Comparison of ENCODE assay signal across 19 cellular contexts in genomic region chr5:18487928-18488480, GRCh38.
A peak's percentile ranks its signal among the peaks of the same experiment; 100 is the strongest.
DNase-seq lines count a peak whose midpoint lies in the region; ATAC-seq, FAIRE-seq and TF ChIP-seq lines count a peak whose summit lies in the region.
"Had no signal": no experiment of that assay in that cellular context is flagged by ENCODE, and none has a peak within 500 bp of the region (broad histone marks: within the 10 kb centered on the region; RNA-seq: fewer than 3 reads in every experiment).

No MANE protein-coding gene starts in this region.

- H3K27ac ChIP-seq in astrocyte (ENCODE audit: low read depth, low read length) (no peak overlapping the region), tibial artery (no peak overlapping the region)
- no peak overlapping the region for H3K27ac ChIP-seq in effector memory CD4-positive, alpha-beta T cell (ENCODE audit: insufficient read depth, low read length, poor library complexity, severe bottlenecking)
- H3K27ac ChIP-seq: RWPE1 had no signal

- H3K27me3 Mint-ChIP-seq in astrocyte (ENCODE audit: low read depth, unreplicated experiment) = peaks cover 2% of the 10 kb centered on the region
- no peaks in the 10 kb centered on the region for H3K27me3 Mint-ChIP-seq in neural crest cell (ENCODE audit: low read depth)
- H3K27me3 Mint-ChIP-seq: activated B cell treated with CpG ODN at 0.5 μM for 24 hours; activated T-helper 17 cell treated with anti-CD3 and anti-CD28 coated beads, Interleukin-2, amount 50 U/mL, for 72 hours had no signal

- H3K27ac Mint-ChIP-seq in astrocyte (ENCODE audit: unreplicated experiment) (peak overlapping the region; percentile 2), neural crest cell (ENCODE audit: unreplicated experiment) (peak overlapping the region; percentile 60)
- H3K27ac Mint-ChIP-seq: activated B cell treated with CpG ODN at 0.5 μM for 24 hours; activated T-helper 17 cell treated with anti-CD3 and anti-CD28 coated beads, Interleukin-2, amount 50 U/mL, for 72 hours; stimulated activated effector memory CD8-positive, alpha-beta T cell treated with anti-CD3 and anti-CD28 coated beads, Interleukin-12 subunit alpha, Interleukin-12 subunit beta, amount 100 ng/mL, for 72 hours had no signal

- H3K27me3 ChIP-seq in astrocyte (ENCODE audit: insufficient read depth, low read length) (no peaks in the 10 kb centered on the region), tibial artery (no peaks in the 10 kb centered on the region)
- H3K27me3 ChIP-seq in effector memory CD4-positive, alpha-beta T cell (replicated peaks; ENCODE audit: control insufficient read depth, insufficient read depth, low read length, poor library complexity, severe bottlenecking) = no peaks in the 10 kb centered on the region
- H3K27me3 ChIP-seq: thyroid gland had no signal

- DNase-seq in NCI-H1092 (lab: John Stamatoyannopoulos, UW) (peak; percentile 5), astrocyte (ENCODE audit: low read depth) (peak; percentile 1), neural crest cell (ENCODE audit: low read depth, low spot score) (no peak), tibial artery (no peak), ureter (ENCODE audit: low spot score) (no peak)
- no peak for DNase-seq in effector memory CD4-positive, alpha-beta T cell
- DNase-seq: activated B cell treated with CpG ODN at 0.5 μM for 24 hours; activated CD8-positive, alpha-beta memory T cell treated with anti-CD3 and anti-CD28 coated beads for 24 hours; C1 segment of cervical spinal cord; central memory CD4-positive, alpha-beta T cell; DMS153; NCI-H2081; NK-92 treated with Interleukin-12 subunit alpha and Interleukin-12 subunit beta, amount 100 ng/mL, for 24 hours; thyroid gland had no signal

- H3K36me3 ChIP-seq in astrocyte (ENCODE audit: insufficient read depth, low read length) (no peaks in the 10 kb centered on the region), tibial artery (no peaks in the 10 kb centered on the region)
- no peaks in the 10 kb centered on the region for H3K36me3 ChIP-seq in effector memory CD4-positive, alpha-beta T cell (ENCODE audit: control insufficient read depth, insufficient read depth, low read length)
- H3K36me3 ChIP-seq: thyroid gland had no signal

- no peaks in the 10 kb centered on the region for H3K79me2 ChIP-seq in astrocyte (ENCODE audit: insufficient read depth, low read length)

- intact Hi-C loops in tibial artery (cut with DNase I; ENCODE audit: low total_unique reads) = no loop called here

- H3K9me3 ChIP-seq in astrocyte (ENCODE audit: insufficient read depth, low read depth, low read length) = no peaks in the 10 kb centered on the region
- no peaks in the 10 kb centered on the region for H3K9me3 ChIP-seq in tibial artery
- no peaks in the 10 kb centered on the region for H3K9me3 ChIP-seq in effector memory CD4-positive, alpha-beta T cell (ENCODE audit: control insufficient read depth, low read length)
- H3K9me3 ChIP-seq: thyroid gland had no signal

- H3K4me3 Mint-ChIP-seq in astrocyte (ENCODE audit: unreplicated experiment) = no peak overlapping the region
- no peak overlapping the region for H3K4me3 Mint-ChIP-seq in neural crest cell
- H3K4me3 Mint-ChIP-seq: activated B cell treated with CpG ODN at 0.5 μM for 24 hours; activated T-helper 17 cell treated with anti-CD3 and anti-CD28 coated beads, Interleukin-2, amount 50 U/mL, for 72 hours; stimulated activated effector memory CD8-positive, alpha-beta T cell treated with anti-CD3 and anti-CD28 coated beads, Interleukin-12 subunit alpha, Interleukin-12 subunit beta, amount 100 ng/mL, for 72 hours had no signal

- no peak overlapping the region for H3K4me3 ChIP-seq in astrocyte (ENCODE audit: insufficient read depth, low read depth, low read length)
- H3K4me3 ChIP-seq in tibial artery = no peak overlapping the region
- H3K4me3 ChIP-seq in effector memory CD4-positive, alpha-beta T cell (ENCODE audit: insufficient read depth, low read depth, low read length, poor library complexity, severe bottlenecking) = no peak overlapping the region
- H3K4me3 ChIP-seq: thyroid gland had no signal

- FAIRE-seq in astrocyte (lab: Jason Lieb, UNC) = no peak
- FAIRE-seq: GM18507 had no signal

- H3K4me1 ChIP-seq in astrocyte (ENCODE audit: insufficient read depth, low read length) = no peaks in the 10 kb centered on the region
- H3K4me1 ChIP-seq in tibial artery = no peaks in the 10 kb centered on the region
- H3K4me1 ChIP-seq in effector memory CD4-positive, alpha-beta T cell (ENCODE audit: control insufficient read depth, insufficient read depth, low read length, poor library complexity, severe bottlenecking) = no peaks in the 10 kb centered on the region

- H3K9ac ChIP-seq in astrocyte (ENCODE audit: low read length) = no peak overlapping the region

- H3K4me1 Mint-ChIP-seq in astrocyte (ENCODE audit: low read depth, unreplicated experiment) (peaks cover 17% of the 10 kb centered on the region), neural crest cell (peaks cover 17% of the 10 kb centered on the region)
- H3K4me1 Mint-ChIP-seq: activated B cell treated with CpG ODN at 0.5 μM for 24 hours; activated T-helper 17 cell treated with anti-CD3 and anti-CD28 coated beads, Interleukin-2, amount 50 U/mL, for 72 hours; stimulated activated effector memory CD8-positive, alpha-beta T cell treated with anti-CD3 and anti-CD28 coated beads, Interleukin-12 subunit alpha, Interleukin-12 subunit beta, amount 100 ng/mL, for 72 hours had no signal

- no peak overlapping the region for H2AFZ ChIP-seq in astrocyte (ENCODE audit: low read depth, low read length)

- H4K20me1 ChIP-seq in astrocyte (ENCODE audit: insufficient read depth, low read length) = no peaks in the 10 kb centered on the region

- H3K36me3 Mint-ChIP-seq in astrocyte (ENCODE audit: low read depth, unreplicated experiment) (no peaks in the 10 kb centered on the region), neural crest cell (ENCODE audit: low read depth) (no peaks in the 10 kb centered on the region)
- H3K36me3 Mint-ChIP-seq: stimulated activated effector memory CD8-positive, alpha-beta T cell treated with anti-CD3 and anti-CD28 coated beads, Interleukin-12 subunit alpha, Interleukin-12 subunit beta, amount 100 ng/mL, for 72 hours had no signal

- H3K9me3 Mint-ChIP-seq in astrocyte (ENCODE audit: unreplicated experiment) (no peaks in the 10 kb centered on the region), neural crest cell (peaks cover 2% of the 10 kb centered on the region)
- H3K9me3 Mint-ChIP-seq: activated B cell treated with CpG ODN at 0.5 μM for 24 hours; activated T-helper 17 cell treated with anti-CD3 and anti-CD28 coated beads, Interleukin-2, amount 50 U/mL, for 72 hours had no signal

- no peak for TF ChIP-seq CTCF in astrocyte (IDR thresholded peaks at IDR 0.05; ENCODE audit: insufficient read depth, low read depth, low read length)
- TF ChIP-seq CTCF in neural crest cell (conservative IDR thresholded peaks at IDR 0.05) = no peak
- TF ChIP-seq CTCF in tibial artery (IDR thresholded peaks at IDR 0.05) = no peak

- H3K4me2 ChIP-seq in astrocyte (ENCODE audit: low read length) = no peak overlapping the region

- ATAC-seq in GM18868 (IDR thresholded peaks at IDR 0.05; ENCODE audit: unreplicated experiment) = peak; percentile 52
- ATAC-seq: activated T-helper 17 cell treated with anti-CD3 and anti-CD28 coated beads, Interleukin-2, amount 50 U/mL, for 72 hours; stimulated activated effector memory CD8-positive, alpha-beta T cell treated with anti-CD3 and anti-CD28 coated beads, Interleukin-12 subunit alpha, Interleukin-12 subunit beta, amount 100 ng/mL, for 72 hours had no signal

Comparison
In these comparisons a context has a peak if more than half of its experiments do, and no peak if none do; other contexts are left out.
1. DNase-seq: peak in NCI-H1092 (single experiment) and astrocyte (single experiment); none in neural crest cell (single experiment), tibial artery (0 of 2), effector memory CD4-positive, alpha-beta T cell (0 of 3) and ureter (single experiment).